In genomic region chr17:80511222-80512180, GRCh38 we compare ENCODE assay signal across 22 cellular contexts. TPM values are rescaled to one million over a fixed set of nuclear protein-coding genes. Genes with fewer than 3 reads are reported as not detected.
DNase-seq lines count a peak whose midpoint lies in the region; ATAC-seq, FAIRE-seq and TF ChIP-seq lines count a peak whose summit lies in the region.
"Had no signal": no experiment of that assay in that cellular context is flagged by ENCODE, and none has a peak within 500 bp of the region (broad histone marks: within the 10 kb centered on the region; RNA-seq: fewer than 3 reads in every experiment).

No MANE protein-coding gene starts in this region.

- no peak for DNase-seq in GM10266 (ENCODE audit: extremely low spot score)
- DNase-seq in HuH-7 (ENCODE audit: low spot score), result peak; percentile 48
- peak; percentile 18 to 51 (median 42) for DNase-seq in K562 (ENCODE audit: extremely low read depth in 1 of 4, low spot score in 3 of 4)
- DNase-seq in mesenchymal stem cell, result no peak
- no peak for DNase-seq in activated T-cell treated with anti-CD3 and anti-CD28 coated beads, Interleukin-2, amount 50 U/mL, for 24 hours
- DNase-seq in Right ventricle myocardium inferior (ENCODE audit: missing footprints), result no peak
- DNase-seq in medulla oblongata (ENCODE audit: extremely low spot score), result no peak
- DNase-seq in right atrium auricular region (ENCODE audit: low spot score), result no peak
- DNase-seq: activated naive CD8-positive, alpha-beta T cell treated with anti-CD3 and anti-CD28 coated beads, Interleukin-2, amount 10 ng/mL, durations not matched to agents 7 days and 5 days; CD4-positive, alpha-beta memory T cell; left ventricle myocardium inferior; mucosa of descending colon; NCI-H187; NCI-H226; SK-N-SH had no signal

- no peaks in the 10 kb centered on the region for H3K79me1 ChIP-seq in mesenchymal stem cell (replicated peaks; ENCODE audit: low read length, poor library complexity, severe bottlenecking)

- no peak overlapping the region for H2AK5ac ChIP-seq in mesenchymal stem cell (ENCODE audit: low read length, severe bottlenecking)

- in situ Hi-C loops in K562 (cut with MboI), result no loop called here

- no peak overlapping the region for H2AFZ ChIP-seq in K562 (ENCODE audit: low read depth, low read length)
- H2AFZ ChIP-seq in mesenchymal stem cell (ENCODE audit: low read depth, low read length), result no peak overlapping the region

- TF ChIP-seq EP300 in K562 (IDR thresholded peaks at IDR 0.05; ENCODE audit: low read length), result no peak

- POLR2A ChIA-PET in K562 (lab: Yijun Ruan, JAX), result interaction anchor here (0.6 kb wide), 1 partner anchor 12 kb away, joined by 3 read pairs; no protein-coding TSS in a partner anchor

- H3K27ac ChIP-seq in K562 (ENCODE audit: extremely low read depth, low read depth, low read length), result no peak overlapping the region
- H3K27ac ChIP-seq in mesenchymal stem cell (ENCODE audit: low read length, poor library complexity, severe bottlenecking), result no peak overlapping the region
- H3K27ac ChIP-seq in right atrium auricular region, result no peak overlapping the region
- H3K27ac ChIP-seq: breast epithelium, left ventricle myocardium inferior, suprapubic skin had no signal

- TF ChIP-seq POLR2A in K562 (conservative IDR thresholded peaks at IDR 0.05), result no peak

- peak; percentile 11 for TF ChIP-seq CTCF in GM10266 (IDR thresholded peaks at IDR 0.05; ENCODE audit: control insufficient read depth, insufficient read depth, low read depth, missing control alignments)
- TF ChIP-seq CTCF in K562 (IDR thresholded peaks at IDR 0.05 in 2 of 3, conservative IDR thresholded peaks at IDR 0.05 in 1 of 3; ENCODE audit: insufficient read depth in 2 of 3, low read depth in 1 of 3, low read length in 3 of 3), result peak in 2 of 3 experiments; percentile 20 to 51; a peak in 3 of 6 replicates
- TF ChIP-seq CTCF in right atrium auricular region (IDR thresholded peaks at IDR 0.05), result no peak

- no peak overlapping the region for H3K4me3 ChIP-seq in K562
- no peak overlapping the region for H3K4me3 ChIP-seq in mesenchymal stem cell (ENCODE audit: insufficient read depth in 1 of 2, low read depth in 1 of 2, low read length in 2 of 2)
- H3K4me3 ChIP-seq in right atrium auricular region, result no peak overlapping the region
- H3K4me3 ChIP-seq: breast epithelium, left ventricle myocardium inferior, mucosa of descending colon, suprapubic skin had no signal

- H3K18ac ChIP-seq in mesenchymal stem cell (ENCODE audit: low read depth in 1 of 2, low read length in 2 of 2), result no peak overlapping the region

- H3K4me1 ChIP-seq in K562 (replicated peaks in 1 of 2; ENCODE audit: control insufficient read depth in 2 of 2, insufficient read depth in 2 of 2, low read length in 2 of 2) (peaks cover 0 to 12% of the 10 kb centered on the region in 2 experiments; a peak in 1 of 5 replicates), mesenchymal stem cell (ENCODE audit: control insufficient read depth, insufficient read depth, low read depth, low read length) (peaks cover 16% of the 10 kb centered on the region), right atrium auricular region (no peaks in the 10 kb centered on the region)
- H3K4me1 ChIP-seq: breast epithelium, left ventricle myocardium inferior had no signal

- H3K27ac Mint-ChIP-seq in activated T-cell treated with anti-CD3 and anti-CD28 coated beads, Interleukin-2, amount 50 U/mL, for 24 hours, result no peak overlapping the region
- H3K27ac Mint-ChIP-seq: activated naive CD8-positive, alpha-beta T cell treated with anti-CD3 and anti-CD28 coated beads, Interleukin-2, amount 10 ng/mL, durations not matched to agents 7 days and 5 days; activated T-helper 1 cell treated with anti-CD3 and anti-CD28 coated beads, Interleukin-12 subunit alpha, Interleukin-12 subunit beta, Interleukin-2, Interleukin-4 antibody, amounts not matched to agents 30 ng/mL and 10 ng/mL and 1 ng/mL, durations not matched to agents 14 hours and 24 hours and 36 hours; CD4-positive, alpha-beta memory T cell had no signal

- BruUV-seq in K562 (replicated peaks; lab: Mats Ljungman, UMichigan), result no TSS peak

- H3K4me2 ChIP-seq in K562 (ENCODE audit: insufficient read depth, low read length) (no peak overlapping the region), mesenchymal stem cell (ENCODE audit: low read length, poor library complexity, severe bottlenecking) (no peak overlapping the region)
- H3K4me2 ChIP-seq: SK-N-SH had no signal

- TF ChIP-seq RAD21 in K562 (CRISPR knock-in tag; conservative IDR thresholded peaks at IDR 0.05 in 1 of 2, IDR thresholded peaks at IDR 0.05 in 1 of 2), result peak in 1 of 2 experiments; percentile 43; a peak in 2 of 4 replicates

- H3K9me3 ChIP-seq in K562 (replicated peaks; ENCODE audit: control insufficient read depth, insufficient read depth, low read depth, low read length) (no peaks in the 10 kb centered on the region), mesenchymal stem cell (ENCODE audit: control insufficient read depth, low read length) (no peaks in the 10 kb centered on the region), right atrium auricular region (no peaks in the 10 kb centered on the region)
- H3K9me3 ChIP-seq: breast epithelium, left ventricle myocardium inferior, mucosa of descending colon, SK-N-SH, suprapubic skin had no signal

- FAIRE-seq in K562 (lab: Jason Lieb, UNC), result peak; percentile 83
- FAIRE-seq: frontal cortex had no signal

- 3% methylated on average over 9 of the region's 18 CpGs for WGBS in K562 (ENCODE audit: insufficient coverage, low coverage, missing lambda C conversion rate)
- 47% methylated on average over 18 of the region's 18 CpGs for WGBS in mesenchymal stem cell

- no peaks in the 10 kb centered on the region for H3K9me3 Mint-ChIP-seq in activated T-cell treated with anti-CD3 and anti-CD28 coated beads, Interleukin-2, amount 50 U/mL, for 24 hours
- H3K9me3 Mint-ChIP-seq: activated naive CD8-positive, alpha-beta T cell treated with anti-CD3 and anti-CD28 coated beads, Interleukin-2, amount 10 ng/mL, durations not matched to agents 7 days and 5 days; activated T-helper 1 cell treated with anti-CD3 and anti-CD28 coated beads, Interleukin-12 subunit alpha, Interleukin-12 subunit beta, Interleukin-2, Interleukin-4 antibody, amounts not matched to agents 30 ng/mL and 10 ng/mL and 1 ng/mL, durations not matched to agents 14 hours and 24 hours and 36 hours; CD4-positive, alpha-beta memory T cell had no signal

- H2BK15ac ChIP-seq in mesenchymal stem cell (ENCODE audit: low read depth, poor library complexity, severe bottlenecking), result no peak overlapping the region

- H2BK5ac ChIP-seq in mesenchymal stem cell (ENCODE audit: low read depth, low read length, poor library complexity, severe bottlenecking), result no peak overlapping the region

- H3K9ac ChIP-seq in K562 (ENCODE audit: insufficient read depth in 1 of 2, low read depth in 2 of 2, low read length in 2 of 2), result no peak overlapping the region
- H3K9ac ChIP-seq in mesenchymal stem cell (ENCODE audit: low read length), result no peak overlapping the region
- H3K9ac ChIP-seq: SK-N-SH had no signal

- peaks cover 10% of the 10 kb centered on the region for H3K27me3 Mint-ChIP-seq in activated T-cell treated with anti-CD3 and anti-CD28 coated beads, Interleukin-2, amount 50 U/mL, for 24 hours

- peaks cover 8% of the 10 kb centered on the region for H4K20me1 ChIP-seq in K562 (replicated peaks; ENCODE audit: control insufficient read depth, insufficient read depth, low read length)

- no peak overlapping the region for H2BK12ac ChIP-seq in mesenchymal stem cell (ENCODE audit: low read length in 2 of 2)

- H3K14ac ChIP-seq in mesenchymal stem cell (ENCODE audit: low read length in 2 of 2), result no peak overlapping the region

- peak overlapping the region; percentile 55 for H4K91ac ChIP-seq in mesenchymal stem cell (ENCODE audit: low read length)

- H4K8ac ChIP-seq in mesenchymal stem cell (ENCODE audit: low read length), result peak overlapping the region; percentile 19

- H3K36me3 ChIP-seq in K562 (ENCODE audit: control insufficient read depth, insufficient read depth, low read length) (no peaks in the 10 kb centered on the region), mesenchymal stem cell (ENCODE audit: control insufficient read depth in 1 of 2, insufficient read depth in 2 of 2, low read depth in 1 of 2, low read length in 2 of 2) (no peaks in the 10 kb centered on the region), right atrium auricular region (no peaks in the 10 kb centered on the region)
- H3K36me3 ChIP-seq: breast epithelium, left ventricle myocardium inferior, suprapubic skin had no signal

- peaks cover 2% of the 10 kb centered on the region for H3K4me1 Mint-ChIP-seq in activated T-cell treated with anti-CD3 and anti-CD28 coated beads, Interleukin-2, amount 50 U/mL, for 24 hours (ENCODE audit: low read depth)
- H3K4me1 Mint-ChIP-seq: activated naive CD8-positive, alpha-beta T cell treated with anti-CD3 and anti-CD28 coated beads, Interleukin-2, amount 10 ng/mL, durations not matched to agents 7 days and 5 days; CD4-positive, alpha-beta memory T cell had no signal

- no peak overlapping the region for H3K23ac ChIP-seq in mesenchymal stem cell (ENCODE audit: low read length in 2 of 2)

- H3K4ac ChIP-seq in mesenchymal stem cell (ENCODE audit: low read depth in 1 of 2, low read length in 2 of 2), result no peak overlapping the region

- H3K36me3 Mint-ChIP-seq in activated T-cell treated with anti-CD3 and anti-CD28 coated beads, Interleukin-2, amount 50 U/mL, for 24 hours (ENCODE audit: low read depth), result no peaks in the 10 kb centered on the region
- H3K36me3 Mint-ChIP-seq: activated naive CD8-positive, alpha-beta T cell treated with anti-CD3 and anti-CD28 coated beads, Interleukin-2, amount 10 ng/mL, durations not matched to agents 7 days and 5 days; CD4-positive, alpha-beta memory T cell had no signal

- H3K79me2 ChIP-seq in K562 (ENCODE audit: control insufficient read depth, insufficient read depth, low read length), result no peaks in the 10 kb centered on the region

- no peak overlapping the region for H2BK120ac ChIP-seq in mesenchymal stem cell (ENCODE audit: low read depth, low read length)

- intact Hi-C loops in K562 (cut with micrococcal nuclease) (no loop called here), Right ventricle myocardium inferior (cut with DNase I) (no loop called here)

- no peaks in the 10 kb centered on the region for H3K9me1 ChIP-seq in K562 (ENCODE audit: control insufficient read depth, insufficient read depth, low read length)

- CTCF ChIA-PET in K562 (lab: Yijun Ruan, JAX; ENCODE audit: low intra/inter-chr PET ratio), result no interaction called here

- H3K27me3 ChIP-seq in K562 (ENCODE audit: control insufficient read depth in 2 of 2, insufficient read depth in 2 of 2, low read length in 2 of 2) (peaks cover 42 to 89% of the 10 kb centered on the region in 2 experiments), mesenchymal stem cell (ENCODE audit: control insufficient read depth in 1 of 2, insufficient read depth in 1 of 2, low read length in 2 of 2) (peaks cover 10 to 18% of the 10 kb centered on the region in 2 experiments), right atrium auricular region (no peaks in the 10 kb centered on the region)
- H3K27me3 ChIP-seq: breast epithelium had no signal

- H3K4me3 Mint-ChIP-seq in activated T-cell treated with anti-CD3 and anti-CD28 coated beads, Interleukin-2, amount 50 U/mL, for 24 hours, result no peak overlapping the region
- H3K4me3 Mint-ChIP-seq: activated naive CD8-positive, alpha-beta T cell treated with anti-CD3 and anti-CD28 coated beads, Interleukin-2, amount 10 ng/mL, durations not matched to agents 7 days and 5 days; activated T-helper 1 cell treated with anti-CD3 and anti-CD28 coated beads, Interleukin-12 subunit alpha, Interleukin-12 subunit beta, Interleukin-2, Interleukin-4 antibody, amounts not matched to agents 30 ng/mL and 10 ng/mL and 1 ng/mL, durations not matched to agents 14 hours and 24 hours and 36 hours; CD4-positive, alpha-beta memory T cell had no signal

- ATAC-seq in K562, result peak; percentile 80
- no peak for ATAC-seq in Right ventricle myocardium inferior
- ATAC-seq: mucosa of descending colon had no signal

RNA-seq across cellular contexts. Expression of gene RPTOR, which starts 33.1 kb away (rescaled TPM):
- 170 and 226 TPM in 2 replicates for total RNA-seq in K562 (2011; cell fraction: chromatin; rRNA removed; ENCODE audit: low replicate concordance)
- 113 and 116 TPM in 2 replicates for total RNA-seq in K562 (2011; cell fraction: nucleolus; rRNA removed)
- 108 and 117 TPM in 2 replicates for total RNA-seq in K562 (2011; cell fraction: nucleoplasm; rRNA removed)
- total RNA-seq in K562 (2014; rRNA removed) (18.6 and 19.1 TPM in 2 replicates), K562 (2014; rRNA removed; fragmentation: Illumina TruSeq; extraction: Trizol) (10.2 and 10.4 TPM in 2 replicates), K562 (2015; rRNA removed; fragmentation: Illumina TruSeq; extraction: Trizol) (9.5 and 10.7 TPM in 2 replicates), K562 (2021) (46.1 and 54.1 TPM in 2 replicates), Right ventricle myocardium inferior (18.8 TPM), right atrium auricular region (10 to 100 TPM; 19.9 to 22.6 TPM)
- polyA plus RNA-seq in K562 (2011; rRNA removed) (4.4 and 7.2 TPM in 2 replicates), K562 (2014; fragmentation: Illumina TruSeq; extraction: Trizol) (11.7 and 16.8 TPM in 2 replicates), K562 (2014; fragmentation: Nextera tagmentation; extraction: Ambion mirVana) (under 1 TPM; 0.24 to 0.35 TPM), K562 (2014; rRNA removed) (10.7 and 14.7 TPM in 2 replicates)
- polyA plus RNA-seq in K562 (2011; cell fraction: cytosol; rRNA removed), result 4.5 and 7.5 TPM in 2 replicates
- 23.2 and 25.8 TPM in 2 replicates for polyA plus RNA-seq in K562 (2011; cell fraction: nucleus; rRNA removed)
- 19.9 and 23.1 TPM in 2 replicates for polyA plus RNA-seq in K562 (2012)
- polyA minus RNA-seq in K562 (2011; rRNA and poly(A)+ RNA removed), result 16.6 and 17.9 TPM in 2 replicates
- polyA minus RNA-seq in K562 (2011; cell fraction: cytosol; rRNA and poly(A)+ RNA removed), result 21.9 and 26.8 TPM in 2 replicates
- 43.2 and 63.5 TPM in 2 replicates for polyA minus RNA-seq in K562 (2011; cell fraction: nucleus; rRNA and poly(A)+ RNA removed)
- polyA plus RNA-seq in mesenchymal stem cell (2013, experiment 1 of 2), result 12.7 TPM
- 12.3 TPM for polyA plus RNA-seq in mesenchymal stem cell (2013, experiment 2 of 2)

RNA-seq across cellular contexts. Expression of gene NPTX1, which starts 35.1 kb away (rescaled TPM):
- not detected in 2 replicates for total RNA-seq in K562 (2011; cell fraction: chromatin; rRNA removed; ENCODE audit: low replicate concordance)
- not detected in 2 replicates for total RNA-seq in K562 (2011; cell fraction: nucleolus; rRNA removed)
- total RNA-seq in K562 (2011; cell fraction: nucleoplasm; rRNA removed), result not detected in 2 replicates
- not detected in 2 replicates for total RNA-seq in K562 (2014; rRNA removed)
- not detected in 2 replicates for total RNA-seq in K562 (2014; rRNA removed; fragmentation: Illumina TruSeq; extraction: Trizol)
- total RNA-seq in K562 (2015; rRNA removed; fragmentation: Illumina TruSeq; extraction: Trizol), result not detected in 2 replicates
- total RNA-seq in K562 (2021), result 0.04 TPM in 1 of 2 replicates, not detected in the other
- polyA plus RNA-seq in K562 (2011; rRNA removed), result not detected in 2 replicates
- polyA plus RNA-seq in K562 (2011; cell fraction: cytosol; rRNA removed), result not detected in 2 replicates
- polyA plus RNA-seq in K562 (2011; cell fraction: nucleus; rRNA removed), result 0.03 TPM in 1 of 2 replicates, not detected in the other
- not detected in 2 replicates for polyA plus RNA-seq in K562 (2012)
- not detected in 2 replicates for polyA plus RNA-seq in K562 (2014; fragmentation: Illumina TruSeq; extraction: Trizol)
- not detected for polyA plus RNA-seq in K562 (2014; fragmentation: Nextera tagmentation; extraction: Ambion mirVana)
- not detected in 2 replicates for polyA plus RNA-seq in K562 (2014; rRNA removed)
- polyA minus RNA-seq in K562 (2011; rRNA and poly(A)+ RNA removed), result not detected in 2 replicates
- polyA minus RNA-seq in K562 (2011; cell fraction: cytosol; rRNA and poly(A)+ RNA removed), result 0.19 TPM in 1 of 2 replicates, not detected in the other
- polyA minus RNA-seq in K562 (2011; cell fraction: nucleus; rRNA and poly(A)+ RNA removed), result under 0.01 TPM in 1 of 2 replicates, not detected in the other
- polyA plus RNA-seq in mesenchymal stem cell (2013, experiment 1 of 2), result 1.3 TPM
- 1.5 TPM for polyA plus RNA-seq in mesenchymal stem cell (2013, experiment 2 of 2)
- total RNA-seq in Right ventricle myocardium inferior, result not detected
- not detected for total RNA-seq in right atrium auricular region
- total RNA-seq: CD4-positive, alpha-beta memory T cell; epithelial cell of proximal tubule; left ventricle myocardium inferior; MCF 10A; renal cortical epithelial cell had no signal

Comparison
In these comparisons a context has a peak if more than half of its experiments do, and no peak if none do; other contexts are left out.
1. DNase-seq: peak in HuH-7 (single experiment) and K562 (4 of 4); none in GM10266 (single experiment), mesenchymal stem cell (single experiment), activated T-cell treated with anti-CD3 and anti-CD28 coated beads, Interleukin-2, amount 50 U/mL, for 24 hours (single experiment), Right ventricle myocardium inferior (single experiment), medulla oblongata (single experiment) and right atrium auricular region (single experiment).
2. CTCF ChIP-seq: peak in GM10266 (single experiment) and K562 (2 of 3); none in right atrium auricular region (0 of 2).